30 cellular contexts compared by ENCODE assay signal in genomic region chr3:171430530-171430929, GRCh38.
"Had no signal": no experiment of that assay in that cellular context is flagged by ENCODE, and none has a peak within 500 bp of the region (broad histone marks: within the 10 kb centered on the region; RNA-seq: fewer than 3 reads in every experiment).

No MANE protein-coding gene starts in this region.

- H3K9ac ChIP-seq: SK-N-SH had no signal

- H3K9me3 ChIP-seq: adrenal gland, breast epithelium, SJCRH30, SK-N-SH had no signal

- H3K4me3 ChIP-seq: adrenal gland, breast epithelium, SJCRH30 had no signal

- H3K27ac ChIP-seq: adrenal gland, breast epithelium, RWPE1, SJCRH30 had no signal

- H3K4me1 Mint-ChIP-seq: activated B cell treated with CpG ODN at 0.5 μM for 24 hours; activated CD4-positive, alpha-beta memory T cell treated with anti-CD3 and anti-CD28 coated beads, Interleukin-2, amount 10 ng/mL, durations not matched to agents 7 days and 5 days had no signal

- H3K4me2 ChIP-seq: SK-N-SH had no signal

- DNase-seq: activated B cell treated with CpG ODN at 0.5 μM for 24 hours; activated CD4-positive, alpha-beta memory T cell treated with anti-CD3 and anti-CD28 coated beads, Interleukin-2, amount 10 ng/mL, durations not matched to agents 7 days and 5 days; activated CD4-positive, alpha-beta T cell treated with anti-CD3 and anti-CD28 coated beads for 1 hour; activated CD4-positive, alpha-beta T cell treated with anti-CD3 and anti-CD28 coated beads, Interleukin-2, amount 50 U/mL, for 1 hour; activated CD8-positive, alpha-beta memory T cell treated with anti-CD3 and anti-CD28 coated beads, Interleukin-2, amount 50 U/mL, for 4 hours; activated gamma-delta T cell treated with Interleukin-2 at 50 U/mL for 16 hours; activated naive CD4-positive, alpha-beta T cell treated with anti-CD3 and anti-CD28 coated beads, Interleukin-2, amount 50 U/mL, for 16 hours; activated naive CD8-positive, alpha-beta T cell treated with anti-CD3 and anti-CD28 coated beads, Interleukin-2, amount 10 ng/mL, durations not matched to agents 7 days and 5 days; activated T-cell treated with anti-CD3 and anti-CD28 coated beads, Interleukin-2, amount 50 U/mL, for 72 hours; adrenal gland; aorta; caudate nucleus; Karpas-422; MM.1S; NCI-H1105; NCI-H1436; NCI-H1694 treated with DMSO at 0.1 percent for 48 hours; NCI-H2029 treated with DMSO at 0.1 percent for 48 hours; NCI-H510A treated with DMSO at 0.1 percent for 48 hours; NCI-H69; NK-92 treated with Interleukin-12 subunit alpha and Interleukin-12 subunit beta, amount 100 ng/mL, for 24 hours; OCI-M1; Right ventricle myocardium superior; SJCRH30; SK-N-SH; T-helper 1 cell had no signal

- H3K36me3 ChIP-seq: adrenal gland, breast epithelium, SJCRH30 had no signal

- H3K9me3 Mint-ChIP-seq: activated B cell treated with CpG ODN at 0.5 μM for 24 hours; activated CD4-positive, alpha-beta memory T cell treated with anti-CD3 and anti-CD28 coated beads, Interleukin-2, amount 10 ng/mL, durations not matched to agents 7 days and 5 days had no signal

- H3K27me3 ChIP-seq: adrenal gland, breast epithelium, SJCRH30 had no signal

- H3K27me3 Mint-ChIP-seq: activated B cell treated with CpG ODN at 0.5 μM for 24 hours; activated CD4-positive, alpha-beta memory T cell treated with anti-CD3 and anti-CD28 coated beads, Interleukin-2, amount 10 ng/mL, durations not matched to agents 7 days and 5 days; activated naive CD8-positive, alpha-beta T cell treated with anti-CD3 and anti-CD28 coated beads, Interleukin-2, amount 10 ng/mL, durations not matched to agents 7 days and 5 days had no signal

- ATAC-seq: activated T-cell treated with anti-CD3 and anti-CD28 coated beads, Interleukin-2, amount 50 U/mL, for 72 hours; Panc1 had no signal

- H3K4me1 ChIP-seq: adrenal gland, breast epithelium, SJCRH30 had no signal

- H3K27ac Mint-ChIP-seq: activated B cell treated with CpG ODN at 0.5 μM for 24 hours; activated CD4-positive, alpha-beta memory T cell treated with anti-CD3 and anti-CD28 coated beads, Interleukin-2, amount 10 ng/mL, durations not matched to agents 7 days and 5 days; activated naive CD8-positive, alpha-beta T cell treated with anti-CD3 and anti-CD28 coated beads, Interleukin-2, amount 10 ng/mL, durations not matched to agents 7 days and 5 days; activated T-cell treated with anti-CD3 and anti-CD28 coated beads, Interleukin-2, amount 50 U/mL, for 72 hours; activated T-helper 2 cell treated with anti-CD3 and anti-CD28 coated beads, Interferon-gamma antibody, Interleukin-2, Interleukin-4, amounts not matched to agents 10 μg/mL and 5 μg/mL and 100 μg/mL, durations not matched to agents 14 hours and 24 hours and 36 hours had no signal

- H3K4me3 Mint-ChIP-seq: activated B cell treated with CpG ODN at 0.5 μM for 24 hours; activated CD4-positive, alpha-beta memory T cell treated with anti-CD3 and anti-CD28 coated beads, Interleukin-2, amount 10 ng/mL, durations not matched to agents 7 days and 5 days; activated naive CD8-positive, alpha-beta T cell treated with anti-CD3 and anti-CD28 coated beads, Interleukin-2, amount 10 ng/mL, durations not matched to agents 7 days and 5 days; activated T-cell treated with anti-CD3 and anti-CD28 coated beads, Interleukin-2, amount 50 U/mL, for 72 hours had no signal
